In genomic region chr5:147479431-147479830, GRCh38 we compare ENCODE assay signal across 16 cellular contexts. TPM values are rescaled to one million over a fixed set of nuclear protein-coding genes. Genes with fewer than 3 reads are reported as not detected.
DNase-seq lines count a peak whose midpoint lies in the region; ATAC-seq and TF ChIP-seq lines count a peak whose summit lies in the region.
"Had no signal": no experiment of that assay in that cellular context is flagged by ENCODE, and none has a peak within 500 bp of the region (broad histone marks: within the 10 kb centered on the region; RNA-seq: fewer than 3 reads in every experiment).

No MANE protein-coding gene starts in this region.

- H3K4me3 ChIP-seq in GM23248, result peak overlapping the region; percentile 14; the same call in 1 of the 2 replicates
- H3K4me3 ChIP-seq in esophagus muscularis mucosa, result no peak overlapping the region
- H3K4me3 ChIP-seq: hepatocyte, lung, ovary had no signal

- peak; percentile 11 for DNase-seq in AG08395 (ENCODE audit: low spot score)
- DNase-seq in GM23248, result peak; percentile 37
- peak; percentile 63 for DNase-seq in NOMO-1 treated with DMSO at 0.1 percent for 48 hours (lab: John Stamatoyannopoulos, UW; ENCODE audit: unreplicated experiment)
- peak; percentile 74 for DNase-seq in esophagus muscularis mucosa (ENCODE audit: extremely low spot score)
- DNase-seq in SHP77 (lab: John Stamatoyannopoulos, UW), result no peak
- DNase-seq in HK-2 (ENCODE audit: unreplicated experiment), result no peak
- DNase-seq in C1 segment of cervical spinal cord (lab: John Stamatoyannopoulos, UW), result no peak
- DNase-seq: AML-193; amniotic stem cell; effector CD8-positive, alpha-beta T cell; GOT3; NCI-H1930; ovary had no signal

- in situ Hi-C loops in GM23248 (cut with MboI), result no loop called here

- H3K4me1 ChIP-seq in GM23248 (ENCODE audit: insufficient read depth), result peaks cover 49% of the 10 kb centered on the region
- peaks cover 40 to 64% (median 61%) of the 10 kb centered on the region in 4 donors for H3K4me1 ChIP-seq in esophagus muscularis mucosa

- intact Hi-C loops in esophagus muscularis mucosa (cut with DNase I), result no loop called here

- peaks cover 38% of the 10 kb centered on the region for H3K79me2 ChIP-seq in GM23248 (ENCODE audit: insufficient read depth)
- H3K79me2 ChIP-seq: hepatocyte had no signal

- peak overlapping the region; percentile 27 for H3K9ac ChIP-seq in GM23248

- H3K27me3 ChIP-seq in GM23248 (replicated peaks; ENCODE audit: insufficient read depth) (no peaks in the 10 kb centered on the region), esophagus muscularis mucosa (no peaks in the 10 kb centered on the region)
- H3K27me3 ChIP-seq: hepatocyte, ovary had no signal

- no peaks in the 10 kb centered on the region for H4K20me1 ChIP-seq in GM23248 (ENCODE audit: insufficient read depth)

- no peak for TF ChIP-seq CTCF in esophagus muscularis mucosa (IDR thresholded peaks at IDR 0.05)

- H2AFZ ChIP-seq in GM23248, result no peak overlapping the region
- H2AFZ ChIP-seq: hepatocyte had no signal

- peak overlapping the region; percentile 28 for H3K27ac ChIP-seq in GM23248
- peak overlapping the region; percentile 24 to 60 (median 57) for H3K27ac ChIP-seq in esophagus muscularis mucosa (replicated peaks in 1 of 4)
- H3K27ac ChIP-seq: hepatocyte, ovary had no signal

- H3K9me3 ChIP-seq in GM23248 (ENCODE audit: low read depth) (no peaks in the 10 kb centered on the region), esophagus muscularis mucosa (no peaks in the 10 kb centered on the region)
- H3K9me3 ChIP-seq: ovary had no signal

- H3K4me2 ChIP-seq in GM23248 (ENCODE audit: unreplicated experiment), result peak overlapping the region; percentile 49
- H3K4me2 ChIP-seq: hepatocyte had no signal

- peaks cover 45% of the 10 kb centered on the region for H3F3A ChIP-seq in GM23248 (ENCODE audit: insufficient read depth)

- TF ChIP-seq EP300 in esophagus muscularis mucosa (IDR thresholded peaks at IDR 0.05), result no peak

- TF ChIP-seq POLR2A in esophagus muscularis mucosa (IDR thresholded peaks at IDR 0.05; ENCODE audit: low read depth), result no peak

- no peaks in the 10 kb centered on the region for H3K9me2 ChIP-seq in GM23248 (ENCODE audit: insufficient read depth)

- ATAC-seq in GM19455 (IDR thresholded peaks at IDR 0.05; ENCODE audit: unreplicated experiment), result no peak

- no peaks in the 10 kb centered on the region for H3K36me3 ChIP-seq in GM23248 (ENCODE audit: low read depth)
- H3K36me3 ChIP-seq in esophagus muscularis mucosa, result no peaks in the 10 kb centered on the region
- H3K36me3 ChIP-seq: ovary had no signal

RNA-seq across cellular contexts. Expression of gene DPYSL3, which starts 30.4 kb away (rescaled TPM):
- 34.3 and 42.8 TPM in 2 replicates for total RNA-seq in GM23248 (2014; rRNA removed; shearing (Covaris generic))
- polyA plus RNA-seq in GM23248 (2016; fragmentation: Nextera tagmentation; extraction: Ambion mirVana), result 8.8 and 9.2 TPM in 2 replicates
- 100 to 1,000 TPM; 295 to 449 (median 378) TPM for total RNA-seq in esophagus muscularis mucosa

Comparison
In these comparisons a context has a peak if more than half of its experiments do, and no peak if none do; other contexts are left out.
1. DNase-seq: peak in AG08395 (single experiment), GM23248 (single experiment), NOMO-1 treated with DMSO at 0.1 percent for 48 hours (single experiment) and esophagus muscularis mucosa (single experiment); none in SHP77 (0 of 2), HK-2 (single experiment) and C1 segment of cervical spinal cord (0 of 14).